ENCODE assay signal across 11 cellular contexts in genomic region chr2:134446431-134447091, GRCh38.
A peak's percentile ranks its signal among the peaks of the same experiment; 100 is the strongest.
DNase-seq lines count a peak whose midpoint lies in the region; ATAC-seq and TF ChIP-seq lines count a peak whose summit lies in the region.
"Had no signal": no experiment of that assay in that cellular context is flagged by ENCODE, and none has a peak within 500 bp of the region (broad histone marks: within the 10 kb centered on the region; RNA-seq: fewer than 3 reads in every experiment).

No MANE protein-coding gene starts in this region.

- no peaks in the 10 kb centered on the region for H3K9me3 ChIP-seq in stomach

- H3K36me3 Mint-ChIP-seq in nephron (ENCODE audit: low read depth) = peaks cover 26% of the 10 kb centered on the region
- no peaks in the 10 kb centered on the region for H3K36me3 Mint-ChIP-seq in activated CD4-positive, alpha-beta T cell treated with anti-CD3 and anti-CD28 coated beads, Interleukin-2, amount 10 ng/mL, durations not matched to agents 7 days and 5 days (ENCODE audit: low read depth)
- peaks cover 0 to 42% (median 0%) of the 10 kb centered on the region in 3 donors for H3K36me3 Mint-ChIP-seq in naive thymus-derived CD8-positive, alpha-beta T cell

- peaks cover 47% of the 10 kb centered on the region for H3K4me1 Mint-ChIP-seq in nephron
- no peaks in the 10 kb centered on the region for H3K4me1 Mint-ChIP-seq in activated CD4-positive, alpha-beta T cell treated with anti-CD3 and anti-CD28 coated beads, Interleukin-2, amount 10 ng/mL, durations not matched to agents 7 days and 5 days
- peaks cover 0 to 4% (median 0%) of the 10 kb centered on the region in 4 donors for H3K4me1 Mint-ChIP-seq in naive thymus-derived CD8-positive, alpha-beta T cell

- 76 to 90% (median 80%) methylated on average over 9 of the region's 9 CpGs for WGBS in stomach, 5 donors

- no peaks in the 10 kb centered on the region for H3K9me3 Mint-ChIP-seq in nephron
- no peaks in the 10 kb centered on the region for H3K9me3 Mint-ChIP-seq in activated CD4-positive, alpha-beta T cell treated with anti-CD3 and anti-CD28 coated beads, Interleukin-2, amount 10 ng/mL, durations not matched to agents 7 days and 5 days
- no peaks in the 10 kb centered on the region for H3K9me3 Mint-ChIP-seq in naive thymus-derived CD8-positive, alpha-beta T cell
- H3K9me3 Mint-ChIP-seq: CD8-positive, alpha-beta T cell had no signal

- POLR2A ChIA-PET in activated CD4-positive, alpha-beta T cell treated with anti-CD3 and anti-CD28 coated beads, Interleukin-2, amount 10 ng/mL, durations not matched to agents 7 days and 5 days (lab: Charles Lee) = no interaction called here
- POLR2A ChIA-PET in naive thymus-derived CD8-positive, alpha-beta T cell (lab: Charles Lee) = no interaction called here

- no peak overlapping the region for H3K27ac ChIP-seq in stomach
- H3K27ac ChIP-seq: foreskin keratinocyte had no signal

- peak overlapping the region; percentile 39 to 75 (median 39) for H3K27ac Mint-ChIP-seq in nephron
- H3K27ac Mint-ChIP-seq in activated CD4-positive, alpha-beta T cell treated with anti-CD3 and anti-CD28 coated beads, Interleukin-2, amount 10 ng/mL, durations not matched to agents 7 days and 5 days = no peak overlapping the region
- H3K27ac Mint-ChIP-seq in naive thymus-derived CD8-positive, alpha-beta T cell = peak overlapping the region in 3 of 10 donors; percentile 24 to 37 (median 29)
- H3K27ac Mint-ChIP-seq: CD8-positive, alpha-beta T cell had no signal

- H3K27me3 ChIP-seq in stomach = no peaks in the 10 kb centered on the region
- H3K27me3 ChIP-seq: foreskin keratinocyte had no signal

- intact Hi-C loops in stomach (cut with DNase I; ENCODE audit: low total_unique reads) = no loop called here

- CTCF ChIA-PET in activated CD4-positive, alpha-beta T cell treated with anti-CD3 and anti-CD28 coated beads, Interleukin-2, amount 10 ng/mL, durations not matched to agents 7 days and 5 days (lab: Charles Lee) = interaction anchor here (0.6 to 1.6 kb wide), 2 partner anchors 10 to 17 kb away, joined by 4 to 5 read pairs; no protein-coding TSS in a partner anchor

- H3K36me3 ChIP-seq in stomach = peaks cover 13 to 88% (median 77%) of the 10 kb centered on the region in 4 donors

- no peak for TF ChIP-seq POLR2A in stomach (IDR thresholded peaks at IDR 0.05)

- DNase-seq in COLO829 (ENCODE audit: low spot score) (peak; percentile 22), LHCN-M2 (ENCODE audit: low read depth) (peak; percentile 77), brain pericyte (ENCODE audit: low read depth, low spot score) (peak; percentile 45), stomach (no peak)
- no peak for DNase-seq in activated CD4-positive, alpha-beta T cell treated with anti-CD3 and anti-CD28 coated beads, Interleukin-2, amount 10 ng/mL, durations not matched to agents 7 days and 5 days
- DNase-seq in naive thymus-derived CD8-positive, alpha-beta T cell = no peak
- DNase-seq: CD8-positive, alpha-beta T cell; SW 1271 had no signal

- no peak overlapping the region for H3K4me3 ChIP-seq in stomach

- no peak overlapping the region for H3K4me3 Mint-ChIP-seq in nephron
- H3K4me3 Mint-ChIP-seq in activated CD4-positive, alpha-beta T cell treated with anti-CD3 and anti-CD28 coated beads, Interleukin-2, amount 10 ng/mL, durations not matched to agents 7 days and 5 days = no peak overlapping the region
- no peak overlapping the region for H3K4me3 Mint-ChIP-seq in naive thymus-derived CD8-positive, alpha-beta T cell
- H3K4me3 Mint-ChIP-seq: CD8-positive, alpha-beta T cell had no signal

- TF ChIP-seq EP300 in stomach (IDR thresholded peaks at IDR 0.05) = no peak

- peaks cover 3% of the 10 kb centered on the region for H3K27me3 Mint-ChIP-seq in nephron (ENCODE audit: low read depth)
- H3K27me3 Mint-ChIP-seq in activated CD4-positive, alpha-beta T cell treated with anti-CD3 and anti-CD28 coated beads, Interleukin-2, amount 10 ng/mL, durations not matched to agents 7 days and 5 days = no peaks in the 10 kb centered on the region
- no peaks in the 10 kb centered on the region for H3K27me3 Mint-ChIP-seq in naive thymus-derived CD8-positive, alpha-beta T cell

- TF ChIP-seq CTCF in nephron (IDR thresholded peaks at IDR 0.05; ENCODE audit: unreplicated experiment in 3 of 3) (no peak), stomach (IDR thresholded peaks at IDR 0.05) (no peak)

- ATAC-seq in GM18870 (IDR thresholded peaks at IDR 0.05; ENCODE audit: unreplicated experiment) = no peak
- no peak for ATAC-seq in naive thymus-derived CD8-positive, alpha-beta T cell
- ATAC-seq: CD8-positive, alpha-beta T cell; foreskin keratinocyte had no signal

- peaks cover 0 to 19% (median 15%) of the 10 kb centered on the region in 4 donors for H3K4me1 ChIP-seq in stomach
- H3K4me1 ChIP-seq: foreskin keratinocyte had no signal

Comparison
In these comparisons a context has a peak if more than half of its experiments do, and no peak if none do; other contexts are left out.
1. DNase-seq: peak in COLO829 (single experiment), LHCN-M2 (single experiment) and brain pericyte (single experiment); none in stomach (single experiment), activated CD4-positive, alpha-beta T cell treated with anti-CD3 and anti-CD28 coated beads, Interleukin-2, amount 10 ng/mL, durations not matched to agents 7 days and 5 days (single experiment) and naive thymus-derived CD8-positive, alpha-beta T cell (0 of 10).